Comparison of ENCODE assay signal across 8 cellular contexts in the genomic region with DNA sequence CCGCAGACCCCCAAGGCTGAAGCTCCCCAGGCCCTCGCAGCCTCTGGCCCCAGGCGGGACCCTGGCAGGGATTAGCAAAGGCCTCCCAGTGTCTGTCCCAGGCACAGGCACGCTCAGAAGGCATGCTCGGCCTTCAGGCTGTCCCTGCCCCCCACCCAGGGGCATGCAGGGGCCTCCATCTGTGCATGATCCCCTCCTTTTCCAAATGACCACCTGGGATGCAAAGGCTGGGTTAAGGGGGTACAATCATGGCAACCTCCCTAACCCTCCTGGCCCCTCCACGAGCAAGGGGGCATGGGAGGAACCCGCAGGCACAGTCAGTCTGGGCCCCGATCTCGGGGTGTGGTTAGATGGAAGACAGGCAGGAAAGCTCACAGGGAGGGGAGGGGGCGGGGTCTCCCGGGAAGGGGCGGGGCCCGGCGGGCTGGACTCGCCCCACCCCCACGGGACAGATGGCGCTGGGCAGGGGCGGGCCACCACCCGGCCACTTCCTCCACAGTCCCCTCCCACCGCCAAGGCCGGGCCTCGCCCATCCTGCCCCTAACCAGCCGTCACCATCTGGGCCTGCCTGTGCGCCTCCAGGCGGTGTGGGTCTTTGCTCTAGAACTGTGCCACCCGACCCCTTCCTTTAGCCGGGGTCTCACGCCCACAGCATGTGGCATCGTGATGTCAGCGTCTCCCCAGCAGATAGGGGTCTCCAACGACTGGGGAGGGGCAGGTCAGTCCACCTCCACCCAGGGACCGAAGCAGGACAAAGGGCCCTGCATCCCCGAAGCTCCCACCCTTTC. TPM values are rescaled to one million over a fixed set of nuclear protein-coding genes. Genes with fewer than 3 reads are reported as not detected.
DNase-seq lines count a peak whose midpoint lies in the region; ATAC-seq and TF ChIP-seq lines count a peak whose summit lies in the region.

No MANE protein-coding gene starts in this region.

- H3K27me3 ChIP-seq in CD4-positive, alpha-beta T cell (ENCODE audit: control insufficient read depth, insufficient read depth, low read length), result no peaks in the 10 kb centered on the region
- no peaks in the 10 kb centered on the region for H3K27me3 ChIP-seq in brain microvascular endothelial cell (replicated peaks)

- H3K4me3 ChIP-seq in brain microvascular endothelial cell (ENCODE audit: low read depth, low read length), result peak overlapping the region; percentile 39

- intact Hi-C loops in CD4-positive, alpha-beta T cell (cut with DNase I, micrococcal nuclease), result no loop called here

- TF ChIP-seq CTCF in CD4-positive, alpha-beta T cell (IDR thresholded peaks at IDR 0.05), result no peak
- no peak for TF ChIP-seq CTCF in brain microvascular endothelial cell (IDR thresholded peaks at IDR 0.05; ENCODE audit: low read depth, low read length, missing control alignments)

- no peaks in the 10 kb centered on the region for H3K9me3 ChIP-seq in CD4-positive, alpha-beta T cell (ENCODE audit: control insufficient read depth, low read length)

- peaks cover 64% of the 10 kb centered on the region for H3K4me1 Mint-ChIP-seq in CD4-positive, alpha-beta T cell (ENCODE audit: low read depth)

- peak; percentile 56 for ATAC-seq in CD4-positive, alpha-beta T cell (ENCODE audit: poor library complexity)
- peak; percentile 42 for ATAC-seq in GM21360 (IDR thresholded peaks at IDR 0.05; ENCODE audit: unreplicated experiment)

- H3K36me3 Mint-ChIP-seq in CD4-positive, alpha-beta T cell (ENCODE audit: low read depth), result peaks cover 5% of the 10 kb centered on the region

- H3K36me3 ChIP-seq in brain microvascular endothelial cell (replicated peaks), result peaks cover 6% of the 10 kb centered on the region

- peak overlapping the region; percentile 77 for H3K27ac ChIP-seq in CD4-positive, alpha-beta T cell (ENCODE audit: low read depth, low read length)
- peak overlapping the region; percentile 52 for H3K27ac ChIP-seq in brain microvascular endothelial cell

- peak; percentile 61 to 86 (median 76) for DNase-seq in CD4-positive, alpha-beta T cell
- DNase-seq in LHCN-M2 (ENCODE audit: low read depth) (peak; percentile 88), T1000 (lab: John Stamatoyannopoulos, UW) (peak; percentile 91), brain microvascular endothelial cell (peak; percentile 81), iPS-NIHi11 (ENCODE audit: low spot score) (peak; percentile 93), COR-L47 (lab: John Stamatoyannopoulos, UW) (no peak)
- peak; percentile 50 to 84 for DNase-seq in stimulated activated CD4-positive, alpha-beta T cell treated with anti-CD3 and anti-CD28 coated beads, Interleukin-12 subunit alpha, Interleukin-12 subunit beta, amount 100 ng/mL, for 24 hours (ENCODE audit: low read depth in 2 of 2)

- POLR2A ChIA-PET in CD4-positive, alpha-beta T cell (lab: Charles Lee), result interaction anchor here (1.1 to 2.2 kb wide), 5 partner anchors 9 to 586 kb away, joined by 3 to 10 read pairs (median 5); a partner anchor contains a TSS

- H3K27ac Mint-ChIP-seq in CD4-positive, alpha-beta T cell, result peak overlapping the region; percentile 96

- CTCF ChIA-PET in CD4-positive, alpha-beta T cell (lab: Charles Lee), result interaction anchor here (0.7 to 1.5 kb wide), 3 partner anchors 9 to 29 kb away, joined by 3 to 5 read pairs (median 4); no protein-coding TSS in a partner anchor

- peak overlapping the region; percentile 91 for H3K4me3 Mint-ChIP-seq in CD4-positive, alpha-beta T cell

- no peaks in the 10 kb centered on the region for H3K27me3 Mint-ChIP-seq in CD4-positive, alpha-beta T cell

- in situ Hi-C loops in brain microvascular endothelial cell (cut with HindIII; ENCODE audit: low pct_ligation_motif_present, low sequenced_read_pairs), result no loop called here

- no peaks in the 10 kb centered on the region for H3K9me3 Mint-ChIP-seq in CD4-positive, alpha-beta T cell

RNA-seq across cellular contexts. Expression of a gene that starts 7.0 kb away (rescaled TPM):
- total RNA-seq in CD4-positive, alpha-beta T cell, result 100 to 1,000 TPM; 106 to 114 TPM
- total RNA-seq in LHCN-M2 (2014; rRNA removed), result 8.7 and 9.0 TPM in 2 replicates
- 15.1 TPM for polyA plus RNA-seq in LHCN-M2 (2012)

RNA-seq across cellular contexts. Expression of a gene that starts 8.1 kb away (rescaled TPM):
- total RNA-seq in CD4-positive, alpha-beta T cell, result 10 to 100 TPM; 83.8 to 89.2 TPM
- total RNA-seq in LHCN-M2 (2014; rRNA removed), result 9.4 and 13.6 TPM in 2 replicates
- polyA plus RNA-seq in LHCN-M2 (2012), result 19.1 TPM

RNA-seq across cellular contexts. Expression of a gene that starts 30.1 kb away (rescaled TPM):
- total RNA-seq in CD4-positive, alpha-beta T cell, result 100 to 1,000 TPM; 156 to 172 TPM
- 118 and 132 TPM in 2 replicates for total RNA-seq in LHCN-M2 (2014; rRNA removed)
- polyA plus RNA-seq in LHCN-M2 (2012), result 57.7 TPM

RNA-seq across cellular contexts. Expression of a gene that starts 43.2 kb away (rescaled TPM):
- 1 to 10 TPM; 2.5 to 3.2 TPM for total RNA-seq in CD4-positive, alpha-beta T cell
- 4.9 and 6.5 TPM in 2 replicates for total RNA-seq in LHCN-M2 (2014; rRNA removed)
- 4.6 TPM for polyA plus RNA-seq in LHCN-M2 (2012)

RNA-seq across cellular contexts. Expression of a gene that starts 50.0 kb away (rescaled TPM):
- total RNA-seq in CD4-positive, alpha-beta T cell, result 1 to 10 TPM; 7.9 to 8.2 TPM
- 6.0 and 7.6 TPM in 2 replicates for total RNA-seq in LHCN-M2 (2014; rRNA removed)
- 3.8 TPM for polyA plus RNA-seq in LHCN-M2 (2012)

Comparison
In these comparisons a context has a peak if more than half of its experiments do, and no peak if none do; other contexts are left out.
1. RNA of a gene that starts 7.0 kb away (total RNA-seq): 106 to 114 TPM in CD4-positive, alpha-beta T cell; 8.7 to 9.0 TPM in LHCN-M2; every median in the first group is over 10 times any median in the second.